ENCODE assay signal across 8 cellular contexts in genomic region chr3:106609666-106610301, GRCh38.
A peak's percentile ranks its signal among the peaks of the same experiment; 100 is the strongest.
DNase-seq lines count a peak whose midpoint lies in the region; ATAC-seq, FAIRE-seq and TF ChIP-seq lines count a peak whose summit lies in the region.

No MANE protein-coding gene starts in this region.

- H3K27me3 ChIP-seq in ascending aorta (no peaks in the 10 kb centered on the region), small intestine (ENCODE audit: control insufficient read depth in 2 of 2, insufficient read depth in 2 of 2, low read length in 2 of 2) (no peaks in the 10 kb centered on the region)

- ATAC-seq in HG02623 (IDR thresholded peaks at IDR 0.05; ENCODE audit: unreplicated experiment): peak; percentile 95

- no peak overlapping the region for H3K4me3 Mint-ChIP-seq in T-helper 2 cell treated with Interferon-gamma antibody and Interleukin-4, amounts not matched to agents 5 μg/mL and 100 μg/mL, for 36 hours

- H3K4me1 ChIP-seq in ascending aorta: no peaks in the 10 kb centered on the region
- H3K4me1 ChIP-seq in small intestine (ENCODE audit: control insufficient read depth in 2 of 2, insufficient read depth in 1 of 2, low read depth in 1 of 2, low read length in 1 of 2): no peaks in the 10 kb centered on the region

- intact Hi-C loops in ascending aorta (cut with DNase I): loop anchor here (2.0 to 5.0 kb wide), 2 partner anchors 923 to 1242 kb away; partner anchors contain the start of gene ALCAM

- no peak overlapping the region for H3K4me3 ChIP-seq in ascending aorta
- H3K4me3 ChIP-seq in small intestine (ENCODE audit: low read depth in 1 of 2, low read length in 2 of 2): no peak overlapping the region

- no peaks in the 10 kb centered on the region for H3K27me3 Mint-ChIP-seq in T-helper 2 cell treated with Interferon-gamma antibody and Interleukin-4, amounts not matched to agents 5 μg/mL and 100 μg/mL, for 36 hours (ENCODE audit: low read depth)

- H3K9me3 Mint-ChIP-seq in T-helper 2 cell treated with Interferon-gamma antibody and Interleukin-4, amounts not matched to agents 5 μg/mL and 100 μg/mL, for 36 hours: peaks cover 36% of the 10 kb centered on the region

- peak; percentile 48 for DNase-seq in NCI-H1436 treated with DMSO at 0.1 percent for 48 hours (lab: John Stamatoyannopoulos, UW)
- peak; percentile 64 for DNase-seq in T-helper 2 cell treated with Interferon-gamma antibody and Interleukin-4, amounts not matched to agents 5 μg/mL and 100 μg/mL, for 36 hours (ENCODE audit: low spot score)
- DNase-seq in ascending aorta (ENCODE audit: low spot score in 2 of 2): peak in 1 of 2 donors; percentile 71
- DNase-seq in hippocampal formation (lab: John Stamatoyannopoulos, UW): peak; percentile 73 to 89
- DNase-seq in small intestine: peak; percentile 67
- DNase-seq in 8988T: no peak

- H3K9me3 ChIP-seq in ascending aorta (no peaks in the 10 kb centered on the region), small intestine (ENCODE audit: control insufficient read depth, low read depth) (no peaks in the 10 kb centered on the region)

- no peak overlapping the region for H3K27ac Mint-ChIP-seq in T-helper 2 cell treated with Interferon-gamma antibody and Interleukin-4, amounts not matched to agents 5 μg/mL and 100 μg/mL, for 36 hours

- TF ChIP-seq CTCF in GM12872 (IDR thresholded peaks at IDR 0.05; ENCODE audit: insufficient read depth, low read depth, low read length) (peak; percentile 83), ascending aorta (IDR thresholded peaks at IDR 0.05) (peak; percentile 68 to 88 (median 75))

- H3K36me3 ChIP-seq in ascending aorta (no peaks in the 10 kb centered on the region), small intestine (ENCODE audit: control insufficient read depth in 2 of 2, insufficient read depth in 2 of 2, low read length in 2 of 2) (no peaks in the 10 kb centered on the region)

- H3K36me3 Mint-ChIP-seq in T-helper 2 cell treated with Interferon-gamma antibody and Interleukin-4, amounts not matched to agents 5 μg/mL and 100 μg/mL, for 36 hours (ENCODE audit: low read depth): peaks cover 10% of the 10 kb centered on the region

- FAIRE-seq in small intestine (lab: Jason Lieb, UNC): no peak

- 17 to 19% (median 18%) methylated on average over 2 of the region's 2 CpGs for WGBS in small intestine, 3 donors

- peaks cover 10% of the 10 kb centered on the region for H3K4me1 Mint-ChIP-seq in T-helper 2 cell treated with Interferon-gamma antibody and Interleukin-4, amounts not matched to agents 5 μg/mL and 100 μg/mL, for 36 hours (ENCODE audit: low read depth)

- no peak overlapping the region for H3K27ac ChIP-seq in ascending aorta
- no peak overlapping the region for H3K27ac ChIP-seq in small intestine (ENCODE audit: low read depth in 1 of 2, low read length in 1 of 2)
